2 cellular contexts compared by ENCODE assay signal in the genomic region with DNA sequence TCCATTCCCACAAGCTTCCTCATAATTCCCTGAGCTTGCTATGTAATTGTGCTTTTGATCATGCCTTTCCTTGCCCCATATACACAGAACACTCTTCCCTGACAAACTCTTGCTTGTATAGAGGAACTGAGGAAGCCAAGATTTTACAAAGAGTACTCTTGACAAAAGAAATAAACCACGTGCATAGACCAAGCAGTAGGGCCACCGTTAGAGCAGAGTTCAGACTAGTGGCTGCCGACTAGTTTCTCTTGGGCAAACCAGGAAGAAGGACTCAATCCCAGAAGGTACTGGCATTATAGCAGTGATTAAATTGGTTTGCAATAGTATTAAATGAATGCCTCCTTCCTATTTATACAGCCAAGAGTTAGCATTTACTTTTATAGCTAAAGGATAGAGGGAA.
TF ChIP-seq lines count a peak whose summit lies in the region.

No MANE protein-coding gene starts in this region.

TF ChIP-seq in A549, 52 proteins besides CTCF, POLR2A, EP300 and RAD21 (continued from another document):
- TF ChIP-seq RFX5 (IDR thresholded peaks at IDR 0.05) (no peak), MAZ (IDR thresholded peaks at IDR 0.05; ENCODE audit: borderline replicate concordance, low read depth, low read length) (no peak), HOXA7 (CRISPR knock-in tag; IDR thresholded peaks at IDR 0.05) (no peak), FOXS1 (CRISPR knock-in tag; IDR thresholded peaks at IDR 0.05) (no peak), TP53 (CRISPR knock-in tag; IDR thresholded peaks at IDR 0.05) (no peak), CEBPB (IDR thresholded peaks at IDR 0.05) (no peak), HDAC2 (IDR thresholded peaks at IDR 0.05) (no peak), ZNF302 (CRISPR knock-in tag; IDR thresholded peaks at IDR 0.05) (no peak)
- TF ChIP-seq, protein P1, sequence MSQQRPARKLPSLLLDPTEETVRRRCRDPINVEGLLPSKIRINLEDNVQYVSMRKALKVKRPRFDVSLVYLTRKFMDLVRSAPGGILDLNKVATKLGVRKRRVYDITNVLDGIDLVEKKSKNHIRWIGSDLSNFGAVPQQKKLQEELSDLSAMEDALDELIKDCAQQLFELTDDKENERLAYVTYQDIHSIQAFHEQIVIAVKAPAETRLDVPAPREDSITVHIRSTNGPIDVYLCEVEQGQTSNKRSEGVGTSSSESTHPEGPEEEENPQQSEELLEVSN (IDR thresholded peaks at IDR 0.05; ENCODE audit: borderline replicate concordance, low read depth), result no peak
- TF ChIP-seq, protein P2, sequence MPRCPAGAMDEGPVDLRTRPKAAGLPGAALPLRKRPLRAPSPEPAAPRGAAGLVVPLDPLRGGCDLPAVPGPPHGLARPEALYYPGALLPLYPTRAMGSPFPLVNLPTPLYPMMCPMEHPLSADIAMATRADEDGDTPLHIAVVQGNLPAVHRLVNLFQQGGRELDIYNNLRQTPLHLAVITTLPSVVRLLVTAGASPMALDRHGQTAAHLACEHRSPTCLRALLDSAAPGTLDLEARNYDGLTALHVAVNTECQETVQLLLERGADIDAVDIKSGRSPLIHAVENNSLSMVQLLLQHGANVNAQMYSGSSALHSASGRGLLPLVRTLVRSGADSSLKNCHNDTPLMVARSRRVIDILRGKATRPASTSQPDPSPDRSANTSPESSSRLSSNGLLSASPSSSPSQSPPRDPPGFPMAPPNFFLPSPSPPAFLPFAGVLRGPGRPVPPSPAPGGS (IDR thresholded peaks at IDR 0.05), result no peak

TF ChIP-seq in GM12878, 131 proteins besides CTCF, POLR2A, EP300 and RAD21 (continued from another document):
- TF ChIP-seq NR2F1 (conservative IDR thresholded peaks at IDR 0.05) (no peak), BMI1 (IDR thresholded peaks at IDR 0.05; ENCODE audit: borderline replicate concordance) (no peak), CEBPB (IDR thresholded peaks at IDR 0.05; ENCODE audit: borderline replicate concordance in 1 of 2, low read depth in 2 of 2, low read length in 2 of 2) (no peak), TCF3 (IDR thresholded peaks at IDR 0.05; ENCODE audit: borderline replicate concordance, insufficient read depth, low read depth, low read length) (no peak)
- TF ChIP-seq, protein P3, sequence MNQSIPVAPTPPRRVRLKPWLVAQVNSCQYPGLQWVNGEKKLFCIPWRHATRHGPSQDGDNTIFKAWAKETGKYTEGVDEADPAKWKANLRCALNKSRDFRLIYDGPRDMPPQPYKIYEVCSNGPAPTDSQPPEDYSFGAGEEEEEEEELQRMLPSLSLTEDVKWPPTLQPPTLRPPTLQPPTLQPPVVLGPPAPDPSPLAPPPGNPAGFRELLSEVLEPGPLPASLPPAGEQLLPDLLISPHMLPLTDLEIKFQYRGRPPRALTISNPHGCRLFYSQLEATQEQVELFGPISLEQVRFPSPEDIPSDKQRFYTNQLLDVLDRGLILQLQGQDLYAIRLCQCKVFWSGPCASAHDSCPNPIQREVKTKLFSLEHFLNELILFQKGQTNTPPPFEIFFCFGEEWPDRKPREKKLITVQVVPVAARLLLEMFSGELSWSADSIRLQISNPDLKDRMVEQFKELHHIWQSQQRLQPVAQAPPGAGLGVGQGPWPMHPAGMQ (IDR thresholded peaks at IDR 0.05; ENCODE audit: borderline replicate concordance), result no peak
- TF ChIP-seq, protein P4, sequence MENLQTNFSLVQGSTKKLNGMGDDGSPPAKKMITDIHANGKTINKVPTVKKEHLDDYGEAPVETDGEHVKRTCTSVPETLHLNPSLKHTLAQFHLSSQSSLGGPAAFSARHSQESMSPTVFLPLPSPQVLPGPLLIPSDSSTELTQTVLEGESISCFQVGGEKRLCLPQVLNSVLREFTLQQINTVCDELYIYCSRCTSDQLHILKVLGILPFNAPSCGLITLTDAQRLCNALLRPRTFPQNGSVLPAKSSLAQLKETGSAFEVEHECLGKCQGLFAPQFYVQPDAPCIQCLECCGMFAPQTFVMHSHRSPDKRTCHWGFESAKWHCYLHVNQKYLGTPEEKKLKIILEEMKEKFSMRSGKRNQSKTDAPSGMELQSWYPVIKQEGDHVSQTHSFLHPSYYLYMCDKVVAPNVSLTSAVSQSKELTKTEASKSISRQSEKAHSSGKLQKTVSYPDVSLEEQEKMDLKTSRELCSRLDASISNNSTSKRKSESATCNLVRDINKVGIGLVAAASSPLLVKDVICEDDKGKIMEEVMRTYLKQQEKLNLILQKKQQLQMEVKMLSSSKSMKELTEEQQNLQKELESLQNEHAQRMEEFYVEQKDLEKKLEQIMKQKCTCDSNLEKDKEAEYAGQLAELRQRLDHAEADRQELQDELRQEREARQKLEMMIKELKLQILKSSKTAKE (IDR thresholded peaks at IDR 0.05; ENCODE audit: low read depth, poor library complexity, severe bottlenecking), result no peak
